7 cellular contexts compared by ENCODE assay signal in the genomic region with DNA sequence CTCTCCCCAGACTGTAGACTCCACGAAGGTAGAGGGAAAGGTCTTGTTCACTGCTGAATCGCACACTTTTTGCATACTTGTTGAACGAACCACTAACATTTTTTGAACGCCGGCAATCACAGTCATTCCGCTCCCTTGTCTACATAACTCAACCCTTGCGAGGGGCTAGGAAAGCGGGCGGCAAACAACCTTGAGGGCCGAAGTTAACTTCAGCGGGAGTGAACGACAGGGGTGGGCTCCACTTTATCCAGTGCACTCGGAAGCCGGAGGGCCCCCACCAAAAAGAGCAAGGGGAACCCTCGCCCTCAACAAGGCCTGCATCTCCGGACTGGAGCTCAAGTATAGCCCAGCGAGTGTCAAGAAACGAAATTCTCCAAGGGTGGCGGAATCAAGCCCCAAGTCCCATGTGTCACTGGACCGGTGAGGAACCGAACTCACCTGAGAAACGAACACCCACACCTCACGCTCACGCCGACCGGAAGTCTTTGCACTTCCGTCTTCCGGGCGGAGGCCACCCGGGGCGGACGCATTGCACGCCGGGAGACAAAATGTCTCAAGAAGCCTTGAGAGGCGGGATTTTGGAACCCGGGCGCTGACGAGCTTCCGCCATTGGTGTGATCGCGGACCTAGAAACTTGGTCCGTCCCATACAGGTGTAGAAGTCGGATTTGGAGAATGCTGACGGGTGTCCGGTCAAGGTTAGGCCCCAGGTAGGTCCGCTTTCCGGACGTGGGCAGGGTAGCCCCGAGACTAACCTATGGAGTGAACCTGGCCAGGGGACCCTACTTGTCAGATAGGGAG.
DNase-seq lines count a peak whose midpoint lies in the region; ATAC-seq and TF ChIP-seq lines count a peak whose summit lies in the region.

A gene (minus strand): TSS at position 484 of the 800 bp plus-strand sequence. CDS start 1,644 bp downstream, outside the sequence.

- DNase-seq in NCI-H187 (lab: John Stamatoyannopoulos, UW) (peak; percentile 86 to 88), T-helper 9 cell (peak; percentile 79), astrocyte of the hippocampus (ENCODE audit: low read depth, low spot score) (peak; percentile 95), hypothalamus (lab: John Stamatoyannopoulos, UW) (peak; percentile 13 to 91 (median 74)), retinal pigment epithelial cell (ENCODE audit: low read depth) (peak; percentile 52)

- ATAC-seq in GM18502 (IDR thresholded peaks at IDR 0.05; ENCODE audit: poor library complexity, unreplicated experiment) (peak; percentile 99), HG02938 (IDR thresholded peaks at IDR 0.05; ENCODE audit: unreplicated experiment) (peak; percentile 96)

- H3K4me3 ChIP-seq in retinal pigment epithelial cell (ENCODE audit: low read length) = peak within 1 kb of the TSS; percentile 75

- TF ChIP-seq CTCF in retinal pigment epithelial cell (conservative IDR thresholded peaks at IDR 0.05; ENCODE audit: low read depth, low read length) = no peak

Comparison
In these comparisons a context has a peak if more than half of its experiments do, and no peak if none do; other contexts are left out.
1. Peak in every context shown above with its lines: DNase-seq, ATAC-seq and H3K4me3 ChIP-seq.